1 cellular context compared by ENCODE assay signal in genomic region chr15:83626171-83626802, GRCh38.
TF ChIP-seq lines count a peak whose summit lies in the region.

No MANE protein-coding gene starts in this region.

TF ChIP-seq in HEK293T, 16 proteins besides CTCF, POLR2A, EP300 and RAD21 (continued from another document):
- TF ChIP-seq PKNOX1 (IDR thresholded peaks at IDR 0.05) = no peak
- TF ChIP-seq ZNF384 (IDR thresholded peaks at IDR 0.05) = no peak
- no peak for TF ChIP-seq HDGF (IDR thresholded peaks at IDR 0.05; ENCODE audit: borderline replicate concordance)
- no peak for TF ChIP-seq LEF1 (IDR thresholded peaks at IDR 0.05; ENCODE audit: borderline replicate concordance)
- no peak for TF ChIP-seq FOXM1 (IDR thresholded peaks at IDR 0.05; ENCODE audit: borderline replicate concordance)
- no peak for TF ChIP-seq ARNT (IDR thresholded peaks at IDR 0.05)
- TF ChIP-seq BHLHE40 (IDR thresholded peaks at IDR 0.05; ENCODE audit: borderline replicate concordance) = no peak
- TF ChIP-seq FOXK2 (IDR thresholded peaks at IDR 0.05) = no peak
- TF ChIP-seq NFRKB (IDR thresholded peaks at IDR 0.05) = no peak
- TF ChIP-seq SP1 (IDR thresholded peaks at IDR 0.05) = no peak
- TF ChIP-seq L3MBTL2 (conservative IDR thresholded peaks at IDR 0.05) = no peak
- no peak for TF ChIP-seq CTBP1 (IDR thresholded peaks at IDR 0.05; ENCODE audit: borderline replicate concordance)
- no peak for TF ChIP-seq FOXA1 (IDR thresholded peaks at IDR 0.05)
- TF ChIP-seq TARDBP (IDR thresholded peaks at IDR 0.05) = no peak
TF ChIP-seq in HEK293T: peak in this region for 0.
